9 cellular contexts compared by ENCODE assay signal in genomic region chr22:40238425-40239344, GRCh38.
DNase-seq lines count a peak whose midpoint lies in the region; ATAC-seq and TF ChIP-seq lines count a peak whose summit lies in the region.
"Had no signal": no experiment of that assay in that cellular context is flagged by ENCODE, and none has a peak within 500 bp of the region (broad histone marks: within the 10 kb centered on the region; RNA-seq: fewer than 3 reads in every experiment).

No MANE protein-coding gene starts in this region.

- no peak for TF ChIP-seq POLR2A in gastrocnemius medialis (IDR thresholded peaks at IDR 0.05)

- H3K36me3 ChIP-seq in GM23338 (ENCODE audit: insufficient read depth) (no peaks in the 10 kb centered on the region), gastrocnemius medialis (no peaks in the 10 kb centered on the region)
- H3K36me3 ChIP-seq: HAP-1 had no signal

- H3K27ac ChIP-seq in GM23338 (ENCODE audit: low read depth): peak overlapping the region; percentile 20; the same call in 1 of the 2 replicates
- peak overlapping the region; percentile 7 to 67 (median 43) for H3K27ac ChIP-seq in gastrocnemius medialis

- in situ Hi-C loops in gastrocnemius medialis (cut with MboI; ENCODE audit: low sequenced_read_pairs in 4 of 4): no loop called here

- H3K9me3 Mint-ChIP-seq in GM23338: no peaks in the 10 kb centered on the region

- H3K4me1 Mint-ChIP-seq in GM23338: peaks cover 58% of the 10 kb centered on the region

- peaks cover 3% of the 10 kb centered on the region; the same call in 2 of the 3 replicates for H3K36me3 Mint-ChIP-seq in GM23338 (ENCODE audit: low read depth)

- H2AFZ ChIP-seq in GM23338: no peak overlapping the region

- H3K27me3 ChIP-seq in GM23338 (ENCODE audit: insufficient read depth): no peaks in the 10 kb centered on the region
- H3K27me3 ChIP-seq in gastrocnemius medialis: no peaks in the 10 kb centered on the region

- H4K20me1 ChIP-seq in GM23338 (replicated peaks; ENCODE audit: insufficient read depth): peaks cover 55% of the 10 kb centered on the region

- H3K4me3 ChIP-seq in GM23338 (no peak overlapping the region), fibroblast of the aortic adventitia (ENCODE audit: low read depth, low read length) (no peak overlapping the region), gastrocnemius medialis (no peak overlapping the region)
- H3K4me3 ChIP-seq: HAP-1 had no signal

- peaks cover 26% of the 10 kb centered on the region for H3K4me1 ChIP-seq in GM23338 (ENCODE audit: insufficient read depth)
- peaks cover 47 to 65% of the 10 kb centered on the region in 2 donors for H3K4me1 ChIP-seq in gastrocnemius medialis

- no peaks in the 10 kb centered on the region for H3K9me3 ChIP-seq in gastrocnemius medialis
- H3K9me3 ChIP-seq: HAP-1 had no signal

- H3K9me2 ChIP-seq in GM23338 (ENCODE audit: insufficient read depth): no peaks in the 10 kb centered on the region

- no peak for TF ChIP-seq CTCF in GM23338 (conservative IDR thresholded peaks at IDR 0.05; ENCODE audit: low read depth in 2 of 2)
- no peak for TF ChIP-seq CTCF in fibroblast of the aortic adventitia (IDR thresholded peaks at IDR 0.05; ENCODE audit: insufficient read depth, low read length)
- TF ChIP-seq CTCF in gastrocnemius medialis (IDR thresholded peaks at IDR 0.05 in 4 of 5, conservative IDR thresholded peaks at IDR 0.05 in 1 of 5): no peak

- DNase-seq in GM23338 (ENCODE audit: low spot score): peak; percentile 53
- peak; percentile 2 for DNase-seq in T1000 (lab: John Stamatoyannopoulos, UW)
- DNase-seq in fibroblast of the aortic adventitia (ENCODE audit: low read depth): peak; percentile 62
- DNase-seq in gastrocnemius medialis: peak in 1 of 2 donors; percentile 34
- DNase-seq in DMS53 treated with DMSO at 0.1 percent for 48 hours (lab: John Stamatoyannopoulos, UW; ENCODE audit: unreplicated experiment): no peak
- DNase-seq in NCI-H1105 (lab: John Stamatoyannopoulos, UW): no peak

- peaks cover 100% of the 10 kb centered on the region for H3K79me2 ChIP-seq in GM23338 (replicated peaks; ENCODE audit: insufficient read depth)

- peak; percentile 62 for ATAC-seq in GM23338
- ATAC-seq in gastrocnemius medialis: peak; percentile 57 to 58
- ATAC-seq in HG03432 (IDR thresholded peaks at IDR 0.05; ENCODE audit: unreplicated experiment): no peak
- no peak for ATAC-seq in HG02884 (IDR thresholded peaks at IDR 0.05; ENCODE audit: unreplicated experiment)

- H3K4me2 ChIP-seq in GM23338: 0 out of 2 replicates have a peak overlapping the region, but pooled peaks have one; percentile 7

- peaks cover 9% of the 10 kb centered on the region for H3K27me3 Mint-ChIP-seq in GM23338 (ENCODE audit: insufficient read depth, low read depth, poor library complexity)

- H3K4me3 Mint-ChIP-seq in GM23338: peak overlapping the region; percentile 17; the same call in 1 of the 3 replicates

- H3F3A ChIP-seq in GM23338 (replicated peaks; ENCODE audit: low read depth): no peaks in the 10 kb centered on the region; the same call in 1 of the 2 replicates

- intact Hi-C loops in gastrocnemius medialis (cut with DNase I; ENCODE audit: low total_unique reads): no loop called here

- no peak overlapping the region for H3K27ac Mint-ChIP-seq in GM23338

TF ChIP-seq in GM23338, 12 proteins besides CTCF, POLR2A, EP300 and RAD21 (continues in another document):
- TF ChIP-seq STAT1 (IDR thresholded peaks at IDR 0.05; ENCODE audit: unreplicated experiment): no peak
- TF ChIP-seq, protein P1, sequence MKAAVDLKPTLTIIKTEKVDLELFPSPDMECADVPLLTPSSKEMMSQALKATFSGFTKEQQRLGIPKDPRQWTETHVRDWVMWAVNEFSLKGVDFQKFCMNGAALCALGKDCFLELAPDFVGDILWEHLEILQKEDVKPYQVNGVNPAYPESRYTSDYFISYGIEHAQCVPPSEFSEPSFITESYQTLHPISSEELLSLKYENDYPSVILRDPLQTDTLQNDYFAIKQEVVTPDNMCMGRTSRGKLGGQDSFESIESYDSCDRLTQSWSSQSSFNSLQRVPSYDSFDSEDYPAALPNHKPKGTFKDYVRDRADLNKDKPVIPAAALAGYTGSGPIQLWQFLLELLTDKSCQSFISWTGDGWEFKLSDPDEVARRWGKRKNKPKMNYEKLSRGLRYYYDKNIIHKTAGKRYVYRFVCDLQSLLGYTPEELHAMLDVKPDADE (IDR thresholded peaks at IDR 0.05): no peak
- TF ChIP-seq ZNF331 (CRISPR knock-in tag; IDR thresholded peaks at IDR 0.05; ENCODE audit: low read depth): no peak
- no peak for TF ChIP-seq ZNF114 (CRISPR knock-in tag; IDR thresholded peaks at IDR 0.05)
- TF ChIP-seq, protein P2, sequence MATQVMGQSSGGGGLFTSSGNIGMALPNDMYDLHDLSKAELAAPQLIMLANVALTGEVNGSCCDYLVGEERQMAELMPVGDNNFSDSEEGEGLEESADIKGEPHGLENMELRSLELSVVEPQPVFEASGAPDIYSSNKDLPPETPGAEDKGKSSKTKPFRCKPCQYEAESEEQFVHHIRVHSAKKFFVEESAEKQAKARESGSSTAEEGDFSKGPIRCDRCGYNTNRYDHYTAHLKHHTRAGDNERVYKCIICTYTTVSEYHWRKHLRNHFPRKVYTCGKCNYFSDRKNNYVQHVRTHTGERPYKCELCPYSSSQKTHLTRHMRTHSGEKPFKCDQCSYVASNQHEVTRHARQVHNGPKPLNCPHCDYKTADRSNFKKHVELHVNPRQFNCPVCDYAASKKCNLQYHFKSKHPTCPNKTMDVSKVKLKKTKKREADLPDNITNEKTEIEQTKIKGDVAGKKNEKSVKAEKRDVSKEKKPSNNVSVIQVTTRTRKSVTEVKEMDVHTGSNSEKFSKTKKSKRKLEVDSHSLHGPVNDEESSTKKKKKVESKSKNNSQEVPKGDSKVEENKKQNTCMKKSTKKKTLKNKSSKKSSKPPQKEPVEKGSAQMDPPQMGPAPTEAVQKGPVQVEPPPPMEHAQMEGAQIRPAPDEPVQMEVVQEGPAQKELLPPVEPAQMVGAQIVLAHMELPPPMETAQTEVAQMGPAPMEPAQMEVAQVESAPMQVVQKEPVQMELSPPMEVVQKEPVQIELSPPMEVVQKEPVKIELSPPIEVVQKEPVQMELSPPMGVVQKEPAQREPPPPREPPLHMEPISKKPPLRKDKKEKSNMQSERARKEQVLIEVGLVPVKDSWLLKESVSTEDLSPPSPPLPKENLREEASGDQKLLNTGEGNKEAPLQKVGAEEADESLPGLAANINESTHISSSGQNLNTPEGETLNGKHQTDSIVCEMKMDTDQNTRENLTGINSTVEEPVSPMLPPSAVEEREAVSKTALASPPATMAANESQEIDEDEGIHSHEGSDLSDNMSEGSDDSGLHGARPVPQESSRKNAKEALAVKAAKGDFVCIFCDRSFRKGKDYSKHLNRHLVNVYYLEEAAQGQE (IDR thresholded peaks at IDR 0.05; ENCODE audit: unreplicated experiment): no peak
- no peak for TF ChIP-seq CREB1 (CRISPR knock-in tag; IDR thresholded peaks at IDR 0.05; ENCODE audit: low read depth)
- TF ChIP-seq POLR2AphosphoS5 (IDR thresholded peaks at IDR 0.05; ENCODE audit: low read depth): no peak
- no peak for TF ChIP-seq EZH2phosphoT487 (IDR thresholded peaks at IDR 0.05; ENCODE audit: unreplicated experiment)

Comparison
In these comparisons a context has a peak if more than half of its experiments do, and no peak if none do; other contexts are left out.
1. ATAC-seq: peak in GM23338 (single experiment) and gastrocnemius medialis (2 of 2); none in HG03432 (single experiment) and HG02884 (single experiment).
2. DNase-seq: peak in GM23338 (single experiment), T1000 (single experiment) and fibroblast of the aortic adventitia (single experiment); none in DMS53 treated with DMSO at 0.1 percent for 48 hours (single experiment) and NCI-H1105 (single experiment).